In the genomic region with DNA sequence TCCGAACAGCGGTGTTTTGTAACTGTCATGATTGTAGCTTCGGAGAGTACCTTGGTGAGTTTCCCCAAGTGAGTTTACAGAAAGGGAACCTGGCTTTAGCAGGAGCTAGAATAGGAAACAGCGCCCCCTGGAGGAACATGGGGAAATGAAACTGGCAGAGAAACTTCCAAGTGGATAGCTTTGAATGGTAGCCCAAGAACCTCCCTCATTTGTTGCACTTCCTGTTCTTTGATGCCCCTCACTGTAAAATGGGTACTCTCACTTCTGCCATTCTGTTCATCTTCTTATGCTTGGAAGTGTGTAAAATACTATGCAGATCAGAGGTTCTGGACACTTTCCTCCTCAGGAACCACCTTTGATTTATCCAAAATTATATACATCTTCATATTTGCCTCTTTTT, we compare ENCODE assay signal across 7 cellular contexts. TPM values are rescaled to one million over a fixed set of nuclear protein-coding genes. Genes with fewer than 3 reads are reported as not detected.
DNase-seq lines count a peak whose midpoint lies in the region; ATAC-seq and TF ChIP-seq lines count a peak whose summit lies in the region.

No MANE protein-coding gene starts in this region.

- ATAC-seq in HG03159 (IDR thresholded peaks at IDR 0.05; ENCODE audit: unreplicated experiment), result peak; percentile 65

- DNase-seq in NCI-H524 (lab: John Stamatoyannopoulos, UW) (peak; percentile 19 to 72), dedifferentiated amniotic fluid mesenchymal stem cell (ENCODE audit: extremely low spot score) (peak; percentile 81), lung microvascular endothelial cell (ENCODE audit: low read depth in 2 of 2) (peak; percentile 74)
- peak; percentile 87 for DNase-seq in activated CD4-positive, alpha-beta T cell treated with anti-CD3 and anti-CD28 coated beads for 48 hours
- DNase-seq in stimulated activated CD8-positive, alpha-beta memory T cell treated with anti-CD3 and anti-CD28 coated beads, Interleukin-15, amount 100 ng/mL, for 1 hour (ENCODE audit: low read depth), result peak; percentile 66

- peak; percentile 86 for TF ChIP-seq CTCF in GM12874 (IDR thresholded peaks at IDR 0.05; ENCODE audit: insufficient read depth, low read depth, low read length)

RNA-seq across cellular contexts. Expression of a gene that starts 36.2 kb away (rescaled TPM):
- total RNA-seq in lung microvascular endothelial cell, result 6.5 and 7.6 TPM in 2 replicates

RNA-seq across cellular contexts. Expression of a gene that starts 58.9 kb away (rescaled TPM):
- total RNA-seq in lung microvascular endothelial cell, result under 0.01 TPM in 1 of 2 replicates, not detected in the other

Comparison
In these comparisons a context has a peak if more than half of its experiments do, and no peak if none do; other contexts are left out.
1. Peak in every context shown above with its lines: DNase-seq and ATAC-seq.